20 cellular contexts compared by ENCODE assay signal in the genomic region with DNA sequence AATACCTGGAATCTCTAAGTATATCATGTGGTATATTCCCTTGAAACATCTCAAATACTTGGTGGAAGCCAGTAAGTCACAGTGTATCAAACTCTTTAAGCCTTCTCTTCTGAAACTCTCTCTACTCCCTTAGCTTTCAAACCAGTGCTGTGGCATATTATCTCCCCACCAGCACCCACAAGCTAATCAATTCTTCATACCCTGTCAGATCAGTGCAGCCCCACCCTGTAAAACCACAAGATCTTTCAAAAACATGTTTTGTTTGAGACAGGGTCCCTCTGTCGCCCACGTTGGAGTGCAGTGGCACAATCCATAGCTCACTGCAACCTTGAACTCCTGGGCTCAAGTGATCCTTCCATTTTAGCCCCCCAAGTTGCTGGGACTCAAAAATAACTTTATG.
"Had no signal": no experiment of that assay in that cellular context is flagged by ENCODE, and none has a peak within 500 bp of the region (broad histone marks: within the 10 kb centered on the region; RNA-seq: fewer than 3 reads in every experiment).

No MANE protein-coding gene starts in this region.

- H3K27ac ChIP-seq: esophagus muscularis mucosa, heart right ventricle, tibial nerve had no signal

- H3K4me1 ChIP-seq: heart right ventricle, tibial nerve had no signal

- H3K9me3 ChIP-seq: esophagus muscularis mucosa, heart right ventricle, tibial nerve had no signal

- H3K27me3 Mint-ChIP-seq: activated naive CD8-positive, alpha-beta T cell treated with anti-CD3 and anti-CD28 coated beads, Interleukin-2, amount 10 ng/mL, durations not matched to agents 7 days and 5 days; naive thymus-derived CD8-positive, alpha-beta T cell; T-cell had no signal

- ATAC-seq: heart right ventricle; naive thymus-derived CD8-positive, alpha-beta T cell; right cardiac atrium; T-cell had no signal

- H3K27ac Mint-ChIP-seq: activated naive CD4-positive, alpha-beta T cell treated with anti-CD3 and anti-CD28 coated beads for 36 hours; activated naive CD8-positive, alpha-beta T cell treated with anti-CD3 and anti-CD28 coated beads, Interleukin-2, amount 10 ng/mL, durations not matched to agents 7 days and 5 days; activated T-helper 1 cell treated with anti-CD3 and anti-CD28 coated beads, Interleukin-12 subunit alpha, Interleukin-12 subunit beta, Interleukin-2, Interleukin-4 antibody, amounts not matched to agents 30 ng/mL and 10 ng/mL and 1 ng/mL, durations not matched to agents 14 hours and 24 hours and 36 hours; naive thymus-derived CD8-positive, alpha-beta T cell; T-cell had no signal

- H3K9me3 Mint-ChIP-seq: activated naive CD4-positive, alpha-beta T cell treated with anti-CD3 and anti-CD28 coated beads for 36 hours; activated naive CD8-positive, alpha-beta T cell treated with anti-CD3 and anti-CD28 coated beads, Interleukin-2, amount 10 ng/mL, durations not matched to agents 7 days and 5 days; activated T-helper 1 cell treated with anti-CD3 and anti-CD28 coated beads, Interleukin-12 subunit alpha, Interleukin-12 subunit beta, Interleukin-2, Interleukin-4 antibody, amounts not matched to agents 30 ng/mL and 10 ng/mL and 1 ng/mL, durations not matched to agents 14 hours and 24 hours and 36 hours; naive thymus-derived CD8-positive, alpha-beta T cell; neural crest cell; T-cell had no signal

- H3K4me3 ChIP-seq: esophagus muscularis mucosa, heart right ventricle, tibial nerve had no signal

- DNase-seq: activated CD8-positive, alpha-beta memory T cell treated with anti-CD3 and anti-CD28 coated beads, Interleukin-2, amount 50 U/mL, for 4 hours; activated effector memory CD4-positive, alpha-beta T cell treated with anti-CD3 and anti-CD28 coated beads, Interleukin-2, amount 50 U/mL, for 16 hours; activated naive CD4-positive, alpha-beta T cell treated with anti-CD3 and anti-CD28 coated beads for 36 hours; activated naive CD8-positive, alpha-beta T cell treated with anti-CD3 and anti-CD28 coated beads, Interleukin-2, amount 10 ng/mL, durations not matched to agents 7 days and 5 days; activated T-cell treated with anti-CD3 and anti-CD28 coated beads, Interleukin-2, amount 50 U/mL, for 1 hour; amniotic stem cell; caudate nucleus; foreskin melanocyte; heart right ventricle; naive thymus-derived CD8-positive, alpha-beta T cell; occipital lobe; posterior cingulate gyrus; right cardiac atrium; stimulated activated CD4-positive, alpha-beta T cell treated with anti-CD3 and anti-CD28 coated beads, Interleukin-15, amount 100 ng/mL, for 24 hours; stimulated activated naive CD4-positive, alpha-beta T cell treated with Interleukin-2 at 50 U/mL for 16 hours; T-cell had no signal

- H3K4me1 Mint-ChIP-seq: activated naive CD8-positive, alpha-beta T cell treated with anti-CD3 and anti-CD28 coated beads, Interleukin-2, amount 10 ng/mL, durations not matched to agents 7 days and 5 days had no signal

- H3K27me3 ChIP-seq: esophagus muscularis mucosa, heart right ventricle, tibial nerve had no signal

- H3K4me3 Mint-ChIP-seq: activated naive CD4-positive, alpha-beta T cell treated with anti-CD3 and anti-CD28 coated beads for 36 hours; activated naive CD8-positive, alpha-beta T cell treated with anti-CD3 and anti-CD28 coated beads, Interleukin-2, amount 10 ng/mL, durations not matched to agents 7 days and 5 days; activated T-helper 1 cell treated with anti-CD3 and anti-CD28 coated beads, Interleukin-12 subunit alpha, Interleukin-12 subunit beta, Interleukin-2, Interleukin-4 antibody, amounts not matched to agents 30 ng/mL and 10 ng/mL and 1 ng/mL, durations not matched to agents 14 hours and 24 hours and 36 hours; naive thymus-derived CD8-positive, alpha-beta T cell; neural crest cell; T-cell had no signal
